Comparison of ENCODE assay signal across 2 cellular contexts in the genomic region with DNA sequence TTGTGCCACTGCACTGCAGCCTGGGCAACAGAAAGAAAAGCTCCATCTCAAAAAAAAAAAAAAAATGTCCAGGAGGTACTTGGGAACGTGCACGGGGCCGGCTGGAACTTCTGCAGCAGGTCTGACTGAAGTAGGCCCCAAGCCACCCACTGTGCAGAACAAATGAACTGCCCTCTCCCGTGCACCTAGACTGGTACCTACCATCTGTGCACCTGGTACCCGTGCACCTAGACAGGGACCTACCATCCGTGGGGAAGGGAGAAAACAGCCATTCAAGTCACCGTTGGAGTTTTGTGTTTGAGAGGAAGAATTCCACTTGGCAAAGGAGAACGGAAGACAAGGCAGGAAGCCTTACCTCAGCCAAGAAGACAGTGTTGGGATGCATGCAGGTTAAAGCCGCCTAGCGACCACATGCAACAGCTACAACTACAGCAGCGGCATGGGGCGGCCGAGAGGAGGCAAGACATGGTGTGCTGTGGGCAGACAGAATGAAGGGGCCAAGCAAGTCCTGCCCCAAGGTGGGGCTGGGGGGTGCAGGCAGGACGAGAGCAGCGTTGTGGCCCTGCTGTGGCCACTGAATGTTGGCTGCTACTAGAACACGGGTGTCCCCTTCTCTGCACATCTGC.
TF ChIP-seq lines count a peak whose summit lies in the region.

No MANE protein-coding gene starts in this region.

TF ChIP-seq in GM23338, 12 proteins besides CTCF, POLR2A, EP300 and RAD21 (continues in another document):
- TF ChIP-seq NANOG (IDR thresholded peaks at IDR 0.05; ENCODE audit: borderline replicate concordance), result no peak
- TF ChIP-seq EZH2 (IDR thresholded peaks at IDR 0.05; ENCODE audit: low read depth, unreplicated experiment), result no peak
- TF ChIP-seq CREB1 (CRISPR knock-in tag; IDR thresholded peaks at IDR 0.05; ENCODE audit: low read depth), result no peak
- TF ChIP-seq JUNB (IDR thresholded peaks at IDR 0.05; ENCODE audit: unreplicated experiment), result no peak
- TF ChIP-seq, protein P1, sequence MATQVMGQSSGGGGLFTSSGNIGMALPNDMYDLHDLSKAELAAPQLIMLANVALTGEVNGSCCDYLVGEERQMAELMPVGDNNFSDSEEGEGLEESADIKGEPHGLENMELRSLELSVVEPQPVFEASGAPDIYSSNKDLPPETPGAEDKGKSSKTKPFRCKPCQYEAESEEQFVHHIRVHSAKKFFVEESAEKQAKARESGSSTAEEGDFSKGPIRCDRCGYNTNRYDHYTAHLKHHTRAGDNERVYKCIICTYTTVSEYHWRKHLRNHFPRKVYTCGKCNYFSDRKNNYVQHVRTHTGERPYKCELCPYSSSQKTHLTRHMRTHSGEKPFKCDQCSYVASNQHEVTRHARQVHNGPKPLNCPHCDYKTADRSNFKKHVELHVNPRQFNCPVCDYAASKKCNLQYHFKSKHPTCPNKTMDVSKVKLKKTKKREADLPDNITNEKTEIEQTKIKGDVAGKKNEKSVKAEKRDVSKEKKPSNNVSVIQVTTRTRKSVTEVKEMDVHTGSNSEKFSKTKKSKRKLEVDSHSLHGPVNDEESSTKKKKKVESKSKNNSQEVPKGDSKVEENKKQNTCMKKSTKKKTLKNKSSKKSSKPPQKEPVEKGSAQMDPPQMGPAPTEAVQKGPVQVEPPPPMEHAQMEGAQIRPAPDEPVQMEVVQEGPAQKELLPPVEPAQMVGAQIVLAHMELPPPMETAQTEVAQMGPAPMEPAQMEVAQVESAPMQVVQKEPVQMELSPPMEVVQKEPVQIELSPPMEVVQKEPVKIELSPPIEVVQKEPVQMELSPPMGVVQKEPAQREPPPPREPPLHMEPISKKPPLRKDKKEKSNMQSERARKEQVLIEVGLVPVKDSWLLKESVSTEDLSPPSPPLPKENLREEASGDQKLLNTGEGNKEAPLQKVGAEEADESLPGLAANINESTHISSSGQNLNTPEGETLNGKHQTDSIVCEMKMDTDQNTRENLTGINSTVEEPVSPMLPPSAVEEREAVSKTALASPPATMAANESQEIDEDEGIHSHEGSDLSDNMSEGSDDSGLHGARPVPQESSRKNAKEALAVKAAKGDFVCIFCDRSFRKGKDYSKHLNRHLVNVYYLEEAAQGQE (IDR thresholded peaks at IDR 0.05; ENCODE audit: unreplicated experiment), result no peak
- TF ChIP-seq, protein P2, sequence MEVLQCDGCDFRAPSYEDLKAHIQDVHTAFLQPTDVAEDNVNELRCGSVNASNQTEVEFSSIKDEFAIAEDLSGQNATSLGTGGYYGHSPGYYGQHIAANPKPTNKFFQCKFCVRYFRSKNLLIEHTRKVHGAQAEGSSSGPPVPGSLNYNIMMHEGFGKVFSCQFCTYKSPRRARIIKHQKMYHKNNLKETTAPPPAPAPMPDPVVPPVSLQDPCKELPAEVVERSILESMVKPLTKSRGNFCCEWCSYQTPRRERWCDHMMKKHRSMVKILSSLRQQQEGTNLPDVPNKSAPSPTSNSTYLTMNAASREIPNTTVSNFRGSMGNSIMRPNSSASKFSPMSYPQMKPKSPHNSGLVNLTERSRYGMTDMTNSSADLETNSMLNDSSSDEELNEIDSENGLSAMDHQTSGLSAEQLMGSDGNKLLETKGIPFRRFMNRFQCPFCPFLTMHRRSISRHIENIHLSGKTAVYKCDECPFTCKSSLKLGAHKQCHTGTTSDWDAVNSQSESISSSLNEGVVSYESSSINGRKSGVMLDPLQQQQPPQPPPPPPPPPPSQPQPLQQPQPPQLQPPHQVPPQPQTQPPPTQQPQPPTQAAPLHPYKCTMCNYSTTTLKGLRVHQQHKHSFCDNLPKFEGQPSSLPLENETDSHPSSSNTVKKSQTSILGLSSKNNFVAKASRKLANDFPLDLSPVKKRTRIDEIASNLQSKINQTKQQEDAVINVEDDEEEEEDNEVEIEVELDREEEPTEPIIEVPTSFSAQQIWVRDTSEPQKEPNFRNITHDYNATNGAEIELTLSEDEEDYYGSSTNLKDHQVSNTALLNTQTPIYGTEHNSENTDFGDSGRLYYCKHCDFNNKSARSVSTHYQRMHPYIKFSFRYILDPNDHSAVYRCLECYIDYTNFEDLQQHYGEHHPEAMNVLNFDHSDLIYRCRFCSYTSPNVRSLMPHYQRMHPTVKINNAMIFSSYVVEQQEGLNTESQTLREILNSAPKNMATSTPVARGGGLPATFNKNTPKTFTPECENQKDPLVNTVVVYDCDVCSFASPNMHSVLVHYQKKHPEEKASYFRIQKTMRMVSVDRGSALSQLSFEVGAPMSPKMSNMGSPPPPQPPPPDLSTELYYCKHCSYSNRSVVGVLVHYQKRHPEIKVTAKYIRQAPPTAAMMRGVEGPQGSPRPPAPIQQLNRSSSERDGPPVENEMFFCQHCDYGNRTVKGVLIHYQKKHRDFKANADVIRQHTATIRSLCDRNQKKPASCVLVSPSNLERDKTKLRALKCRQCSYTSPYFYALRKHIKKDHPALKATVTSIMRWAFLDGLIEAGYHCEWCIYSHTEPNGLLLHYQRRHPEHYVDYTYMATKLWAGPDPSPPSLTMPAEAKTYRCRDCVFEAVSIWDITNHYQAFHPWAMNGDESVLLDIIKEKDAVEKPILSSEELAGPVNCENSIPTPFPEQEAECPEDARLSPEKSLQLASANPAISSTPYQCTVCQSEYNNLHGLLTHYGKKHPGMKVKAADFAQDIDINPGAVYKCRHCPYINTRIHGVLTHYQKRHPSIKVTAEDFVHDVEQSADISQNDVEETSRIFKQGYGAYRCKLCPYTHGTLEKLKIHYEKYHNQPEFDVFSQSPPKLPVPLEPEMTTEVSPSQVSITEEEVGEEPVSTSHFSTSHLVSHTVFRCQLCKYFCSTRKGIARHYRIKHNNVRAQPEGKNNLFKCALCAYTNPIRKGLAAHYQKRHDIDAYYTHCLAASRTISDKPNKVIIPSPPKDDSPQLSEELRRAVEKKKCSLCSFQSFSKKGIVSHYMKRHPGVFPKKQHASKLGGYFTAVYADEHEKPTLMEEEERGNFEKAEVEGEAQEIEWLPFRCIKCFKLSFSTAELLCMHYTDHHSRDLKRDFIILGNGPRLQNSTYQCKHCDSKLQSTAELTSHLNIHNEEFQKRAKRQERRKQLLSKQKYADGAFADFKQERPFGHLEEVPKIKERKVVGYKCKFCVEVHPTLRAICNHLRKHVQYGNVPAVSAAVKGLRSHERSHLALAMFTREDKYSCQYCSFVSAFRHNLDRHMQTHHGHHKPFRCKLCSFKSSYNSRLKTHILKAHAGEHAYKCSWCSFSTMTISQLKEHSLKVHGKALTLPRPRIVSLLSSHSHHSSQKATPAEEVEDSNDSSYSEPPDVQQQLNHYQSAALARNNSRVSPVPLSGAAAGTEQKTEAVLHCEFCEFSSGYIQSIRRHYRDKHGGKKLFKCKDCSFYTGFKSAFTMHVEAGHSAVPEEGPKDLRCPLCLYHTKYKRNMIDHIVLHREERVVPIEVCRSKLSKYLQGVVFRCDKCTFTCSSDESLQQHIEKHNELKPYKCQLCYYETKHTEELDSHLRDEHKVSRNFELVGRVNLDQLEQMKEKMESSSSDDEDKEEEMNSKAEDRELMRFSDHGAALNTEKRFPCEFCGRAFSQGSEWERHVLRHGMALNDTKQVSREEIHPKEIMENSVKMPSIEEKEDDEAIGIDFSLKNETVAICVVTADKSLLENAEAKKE (CRISPR knock-in tag; IDR thresholded peaks at IDR 0.05), result no peak
- TF ChIP-seq, protein P3, sequence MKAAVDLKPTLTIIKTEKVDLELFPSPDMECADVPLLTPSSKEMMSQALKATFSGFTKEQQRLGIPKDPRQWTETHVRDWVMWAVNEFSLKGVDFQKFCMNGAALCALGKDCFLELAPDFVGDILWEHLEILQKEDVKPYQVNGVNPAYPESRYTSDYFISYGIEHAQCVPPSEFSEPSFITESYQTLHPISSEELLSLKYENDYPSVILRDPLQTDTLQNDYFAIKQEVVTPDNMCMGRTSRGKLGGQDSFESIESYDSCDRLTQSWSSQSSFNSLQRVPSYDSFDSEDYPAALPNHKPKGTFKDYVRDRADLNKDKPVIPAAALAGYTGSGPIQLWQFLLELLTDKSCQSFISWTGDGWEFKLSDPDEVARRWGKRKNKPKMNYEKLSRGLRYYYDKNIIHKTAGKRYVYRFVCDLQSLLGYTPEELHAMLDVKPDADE (IDR thresholded peaks at IDR 0.05), result no peak
- no peak for TF ChIP-seq STAT1 (IDR thresholded peaks at IDR 0.05; ENCODE audit: unreplicated experiment)

TF ChIP-seq in H1, 55 proteins besides CTCF, POLR2A, EP300 and RAD21:
- no peak for TF ChIP-seq SAP30 (IDR thresholded peaks at IDR 0.05; ENCODE audit: insufficient read depth, insufficient replicate concordance, low read length)
